Comparison of ENCODE assay signal across 9 cellular contexts in the genomic region with DNA sequence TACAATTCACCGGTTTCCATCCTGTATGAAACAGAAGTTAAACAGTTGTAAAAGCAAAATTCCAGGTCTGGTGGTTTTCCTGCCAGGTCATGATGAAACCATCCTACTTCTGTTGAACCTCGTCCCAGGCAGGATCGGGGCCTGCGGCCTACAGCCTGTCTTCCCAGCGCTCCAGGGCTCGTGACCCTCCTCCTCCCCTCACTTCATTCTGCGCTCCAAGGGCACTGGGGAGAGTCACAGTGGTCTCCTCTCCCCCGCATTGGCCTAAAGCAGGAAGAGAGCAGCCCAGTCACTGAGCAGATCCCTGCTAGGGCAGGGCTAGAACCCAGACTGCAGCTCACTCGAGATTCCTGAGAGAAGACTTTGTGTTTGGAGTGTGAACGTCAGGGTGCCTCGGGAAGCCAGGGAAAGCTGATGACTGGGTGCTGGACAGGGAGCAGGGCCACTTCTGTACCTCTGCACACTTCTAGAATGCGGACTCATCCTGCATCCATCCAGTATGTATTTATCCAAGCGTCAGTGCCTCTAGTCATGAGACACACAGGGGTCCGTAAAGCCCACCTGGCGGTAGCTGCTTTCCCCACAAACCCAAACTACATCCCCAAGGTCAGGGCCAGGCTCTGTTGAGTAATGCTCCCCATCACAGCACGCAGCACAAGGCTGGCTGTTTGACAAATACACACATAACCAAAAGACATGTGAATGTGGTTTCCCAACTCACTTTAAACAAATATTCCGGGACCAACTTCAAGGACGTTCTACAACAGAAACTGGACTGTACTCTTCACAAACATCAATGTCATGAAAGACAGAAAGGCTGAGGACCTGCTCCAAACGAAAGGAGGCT. TPM values are rescaled to one million over a fixed set of nuclear protein-coding genes. Genes with fewer than 3 reads are reported as not detected.
A peak's percentile ranks its signal among the peaks of the same experiment; 100 is the strongest.
DNase-seq lines count a peak whose midpoint lies in the region; ATAC-seq and TF ChIP-seq lines count a peak whose summit lies in the region.
"Had no signal": no experiment of that assay in that cellular context is flagged by ENCODE, and none has a peak within 500 bp of the region (broad histone marks: within the 10 kb centered on the region; RNA-seq: fewer than 3 reads in every experiment).

No MANE protein-coding gene starts in this region.

- H3K27ac ChIP-seq in ACC112 (ENCODE audit: low read depth, low read length) (peak overlapping the region; percentile 67), endodermal cell (ENCODE audit: low read depth, low read length) (no peak overlapping the region), muscle layer of colon (ENCODE audit: low read depth, low read length) (peak overlapping the region; percentile 0)

- no peaks in the 10 kb centered on the region for H3K4me1 Mint-ChIP-seq in endodermal cell

- no peak overlapping the region for H3K4me3 Mint-ChIP-seq in endodermal cell

- no peaks in the 10 kb centered on the region for H3K9me3 Mint-ChIP-seq in endodermal cell

- DNase-seq in HuH-7.5 (ENCODE audit: low spot score) (peak; percentile 58), endodermal cell (no peak), NCI-H146 (lab: John Stamatoyannopoulos, UW) (no peak)
- DNase-seq: COR-L47 had no signal

- H3K4me1 ChIP-seq in ACC112 (ENCODE audit: control insufficient read depth, insufficient read depth, low read length, unreplicated experiment) (peaks cover 30% of the 10 kb centered on the region), endodermal cell (ENCODE audit: control insufficient read depth, insufficient read depth, low read length) (no peaks in the 10 kb centered on the region), muscle layer of colon (ENCODE audit: insufficient read depth, low read length) (peaks cover 10% of the 10 kb centered on the region)

- H3K79me2 ChIP-seq in ACC112 (ENCODE audit: control insufficient read depth, insufficient read depth, low read length, unreplicated experiment): no peaks in the 10 kb centered on the region

- 90 to 91% methylated on average over 11 to 19 of the region's 19 CpGs for WGBS in endodermal cell (ENCODE audit: insufficient coverage in 1 of 2, insufficient read length in 1 of 2), 2 experiments

- no peak overlapping the region for H2AFZ ChIP-seq in ACC112 (ENCODE audit: low read length, unreplicated experiment)

- no peaks in the 10 kb centered on the region for H3K36me3 ChIP-seq in ACC112 (ENCODE audit: insufficient read depth, low read length)
- peaks cover 10% of the 10 kb centered on the region for H3K36me3 ChIP-seq in endodermal cell (ENCODE audit: control insufficient read depth, insufficient read depth, low read length)
- H3K36me3 ChIP-seq in muscle layer of colon (ENCODE audit: insufficient read depth, low read length): peaks cover 7% of the 10 kb centered on the region

- no peak for TF ChIP-seq CTCF in endodermal cell (conservative IDR thresholded peaks at IDR 0.05)

- H3K9me3 ChIP-seq in endodermal cell (ENCODE audit: control insufficient read depth, low read length) (no peaks in the 10 kb centered on the region), muscle layer of colon (ENCODE audit: low read length) (no peaks in the 10 kb centered on the region)

- H3K9ac ChIP-seq in endodermal cell (ENCODE audit: extremely low read depth, low read length, poor library complexity, severe bottlenecking) (no peak overlapping the region), muscle layer of colon (ENCODE audit: low read length) (no peak overlapping the region)

- peak overlapping the region; percentile 59 for H3K27ac Mint-ChIP-seq in endodermal cell

- ATAC-seq in GM21381 (IDR thresholded peaks at IDR 0.05; ENCODE audit: unreplicated experiment) (no peak), GM21360 (IDR thresholded peaks at IDR 0.05; ENCODE audit: unreplicated experiment) (no peak), GM18520 (IDR thresholded peaks at IDR 0.05; ENCODE audit: unreplicated experiment) (no peak)

- H3K36me3 Mint-ChIP-seq in endodermal cell (ENCODE audit: low read depth): peaks cover 36% of the 10 kb centered on the region

- no peak overlapping the region for H3K4me3 ChIP-seq in ACC112 (ENCODE audit: low read depth, low read length)
- H3K4me3 ChIP-seq in endodermal cell (ENCODE audit: low read length): no peak overlapping the region
- no peak overlapping the region for H3K4me3 ChIP-seq in muscle layer of colon (ENCODE audit: low read depth in 1 of 2, low read length in 2 of 2)

- H3K27me3 Mint-ChIP-seq in endodermal cell (ENCODE audit: insufficient read depth): no peaks in the 10 kb centered on the region

- H3K27me3 ChIP-seq in ACC112 (ENCODE audit: insufficient read depth, low read length): no peaks in the 10 kb centered on the region
- no peaks in the 10 kb centered on the region for H3K27me3 ChIP-seq in endodermal cell (ENCODE audit: control insufficient read depth, insufficient read depth, low read length, poor library complexity, severe bottlenecking)
- no peaks in the 10 kb centered on the region for H3K27me3 ChIP-seq in muscle layer of colon (ENCODE audit: control insufficient read depth in 1 of 2, insufficient read depth in 2 of 2, low read length in 2 of 2)

RNA-seq across cellular contexts. Expression of a gene that starts 1.7 kb away (rescaled TPM):
- total RNA-seq in endodermal cell: 10 to 100 TPM; 21.8 to 34.3 TPM
- polyA plus RNA-seq in endodermal cell (2013, experiment 1 of 2): 47.8 TPM
- polyA plus RNA-seq in endodermal cell (2013, experiment 2 of 2): 49.2 TPM

RNA-seq across cellular contexts. Expression of a gene that starts 43.4 kb away (rescaled TPM):
- 10 to 100 TPM; 74.5 to 75.9 TPM for total RNA-seq in endodermal cell
- polyA plus RNA-seq in endodermal cell (2013, experiment 1 of 2): 72.1 TPM
- 66.8 TPM for polyA plus RNA-seq in endodermal cell (2013, experiment 2 of 2)
